21 cellular contexts compared by ENCODE assay signal in genomic region chr4:16139066-16139945, GRCh38. TPM values are rescaled to one million over a fixed set of nuclear protein-coding genes. Genes with fewer than 3 reads are reported as not detected.
"Had no signal": no experiment of that assay in that cellular context is flagged by ENCODE, and none has a peak within 500 bp of the region (broad histone marks: within the 10 kb centered on the region; RNA-seq: fewer than 3 reads in every experiment).

No MANE protein-coding gene starts in this region.

- H3K27ac ChIP-seq: brain microvascular endothelial cell, coronary artery, left lung, psoas muscle, right atrium auricular region, WERI-Rb-1 had no signal

- H3K27me3 ChIP-seq: ascending aorta, left lung, pancreas, right atrium auricular region had no signal

- H3K4me1 ChIP-seq: left lung, pancreas, right atrium auricular region had no signal

- H3K4me3 ChIP-seq: ascending aorta, coronary artery, left lung, pancreas, psoas muscle, right atrium auricular region had no signal

- H3K9me3 ChIP-seq: pancreas had no signal

- DNase-seq: activated CD4-positive, alpha-beta T cell treated with anti-CD3 and anti-CD28 coated beads, Interleukin-2, amount 10 ng/mL, durations not matched to agents 7 days and 5 days; activated CD4-positive, CD25-positive, alpha-beta regulatory T cell treated with anti-CD3 and anti-CD28 coated beads, Interleukin-2, amount 50 U/mL, for 72 hours; activated CD8-positive, alpha-beta T cell treated with anti-CD3 and anti-CD28 coated beads for 36 hours; activated gamma-delta T cell treated with Interleukin-2 at 50 U/mL for 16 hours; activated T-cell treated with anti-CD3 and anti-CD28 coated beads, Interleukin-2, amount 50 U/mL, for 1 hour; brain microvascular endothelial cell; kidney; left lung; midbrain; psoas muscle; stimulated activated CD4-positive, alpha-beta T cell treated with anti-CD3 and anti-CD28 coated beads, Interleukin-12 subunit alpha, Interleukin-12 subunit beta, amount 100 ng/mL, for 4 hours; stimulated activated CD4-positive, alpha-beta T cell treated with anti-CD3 and anti-CD28 coated beads, Interleukin-4, amount 100 ng/mL, for 4 hours; stimulated activated naive CD8-positive, alpha-beta T cell treated with anti-CD3 and anti-CD28 coated beads, Interleukin-15, Interleukin-2, amounts not matched to agents 100 U/mL and 50 U/mL, for 24 hours; T-helper 1 cell; WERI-Rb-1 had no signal

- H3K36me3 ChIP-seq: ascending aorta, brain microvascular endothelial cell, left lung, pancreas, right atrium auricular region, WERI-Rb-1 had no signal

- ATAC-seq: activated CD8-positive, alpha-beta T cell treated with anti-CD3 and anti-CD28 coated beads for 36 hours; left lung; stimulated activated naive CD8-positive, alpha-beta T cell treated with anti-CD3 and anti-CD28 coated beads, Interleukin-15, Interleukin-2, amounts not matched to agents 100 U/mL and 50 U/mL, for 24 hours had no signal

RNA-seq across cellular contexts. Expression of gene PROM1, which starts 55.5 kb away (rescaled TPM):
- total RNA-seq: activated CD4-positive, alpha-beta T cell treated with anti-CD3 and anti-CD28 coated beads, Interleukin-2, amount 10 ng/mL, durations not matched to agents 7 days and 5 days; lung microvascular endothelial cell; myocyte had no signal
